Comparison of ENCODE assay signal across 2 cellular contexts in the genomic region with DNA sequence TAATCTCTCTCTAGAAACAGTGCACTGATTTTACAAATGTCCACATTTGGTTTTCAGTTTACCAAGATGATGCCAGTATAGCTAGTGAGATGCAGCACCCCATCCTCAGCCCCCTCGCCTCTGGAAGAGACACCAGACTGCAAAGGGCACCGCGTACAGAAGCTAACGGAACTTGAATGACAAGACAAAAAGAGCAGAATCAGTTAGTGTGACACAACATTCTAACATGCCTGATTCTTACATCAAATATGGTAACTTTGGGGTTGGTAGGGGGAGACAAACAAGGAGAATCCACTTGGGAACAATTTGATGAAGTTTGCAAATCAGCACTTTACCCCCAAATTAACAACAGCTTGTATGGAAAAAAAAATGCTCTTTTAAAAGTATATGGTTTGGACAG.
TF ChIP-seq lines count a peak whose summit lies in the region.

No MANE protein-coding gene starts in this region.

TF ChIP-seq in K562, 482 proteins besides CTCF, POLR2A, EP300 and RAD21 (continues in another document):
- TF ChIP-seq NFE2 (IDR thresholded peaks at IDR 0.05; ENCODE audit: low read depth) (peak; percentile 71), POLR2AphosphoS5 (IDR thresholded peaks at IDR 0.05; ENCODE audit: control insufficient read depth, insufficient read depth, low read depth, low read length) (no peak), MAFG (tag; conservative IDR thresholded peaks at IDR 0.05) (peak; percentile 55; the same call in 1 of the 2 replicates), GATA2 (CRISPR knock-in tag; IDR thresholded peaks at IDR 0.05) (no peak), ZNF274 (IDR thresholded peaks at IDR 0.05; ENCODE audit: borderline replicate concordance, low read depth, low read length) (no peak), POLR2B (IDR thresholded peaks at IDR 0.05; ENCODE audit: low read depth, partially characterized antibody) (no peak), ZNF212 (CRISPR knock-in tag; IDR thresholded peaks at IDR 0.05) (no peak), FOXA1 (IDR thresholded peaks at IDR 0.05; ENCODE audit: borderline replicate concordance) (no peak), ZNF316 (IDR thresholded peaks at IDR 0.05) (peak; percentile 70), ZNF197 (CRISPR knock-in tag; IDR thresholded peaks at IDR 0.05; ENCODE audit: low read depth) (no peak), C11orf30 (IDR thresholded peaks at IDR 0.05; ENCODE audit: low read depth) (peak; percentile 53; the same call in 1 of the 2 replicates), CAMTA2 (CRISPR knock-in tag; conservative IDR thresholded peaks at IDR 0.05) (no peak), PHF8 (IDR thresholded peaks at IDR 0.05; ENCODE audit: borderline replicate concordance, low read length) (no peak), GATAD2A (IDR thresholded peaks at IDR 0.05) (no peak), SIN3A (IDR thresholded peaks at IDR 0.05; ENCODE audit: borderline replicate concordance in 2 of 2, control insufficient read depth in 1 of 2, low read depth in 2 of 2, low read length in 2 of 2) (no peak), NFXL1 (CRISPR knock-in tag; IDR thresholded peaks at IDR 0.05) (no peak), NCOA1 (IDR thresholded peaks at IDR 0.05; ENCODE audit: low read depth) (no peak), PTTG1 (tag; IDR thresholded peaks at IDR 0.05; ENCODE audit: low read depth) (no peak), PTRF (tag; IDR thresholded peaks at IDR 0.05) (no peak)
- TF ChIP-seq, protein P1, sequence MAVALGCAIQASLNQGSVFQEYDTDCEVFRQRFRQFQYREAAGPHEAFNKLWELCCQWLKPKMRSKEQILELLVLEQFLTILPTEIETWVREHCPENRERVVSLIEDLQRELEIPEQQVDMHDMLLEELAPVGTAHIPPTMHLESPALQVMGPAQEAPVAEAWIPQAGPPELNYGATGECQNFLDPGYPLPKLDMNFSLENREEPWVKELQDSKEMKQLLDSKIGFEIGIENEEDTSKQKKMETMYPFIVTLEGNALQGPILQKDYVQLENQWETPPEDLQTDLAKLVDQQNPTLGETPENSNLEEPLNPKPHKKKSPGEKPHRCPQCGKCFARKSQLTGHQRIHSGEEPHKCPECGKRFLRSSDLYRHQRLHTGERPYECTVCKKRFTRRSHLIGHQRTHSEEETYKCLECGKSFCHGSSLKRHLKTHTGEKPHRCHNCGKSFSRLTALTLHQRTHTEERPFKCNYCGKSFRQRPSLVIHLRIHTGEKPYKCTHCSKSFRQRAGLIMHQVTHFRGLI (CRISPR knock-in tag; IDR thresholded peaks at IDR 0.05): no peak
- TF ChIP-seq, protein P2, sequence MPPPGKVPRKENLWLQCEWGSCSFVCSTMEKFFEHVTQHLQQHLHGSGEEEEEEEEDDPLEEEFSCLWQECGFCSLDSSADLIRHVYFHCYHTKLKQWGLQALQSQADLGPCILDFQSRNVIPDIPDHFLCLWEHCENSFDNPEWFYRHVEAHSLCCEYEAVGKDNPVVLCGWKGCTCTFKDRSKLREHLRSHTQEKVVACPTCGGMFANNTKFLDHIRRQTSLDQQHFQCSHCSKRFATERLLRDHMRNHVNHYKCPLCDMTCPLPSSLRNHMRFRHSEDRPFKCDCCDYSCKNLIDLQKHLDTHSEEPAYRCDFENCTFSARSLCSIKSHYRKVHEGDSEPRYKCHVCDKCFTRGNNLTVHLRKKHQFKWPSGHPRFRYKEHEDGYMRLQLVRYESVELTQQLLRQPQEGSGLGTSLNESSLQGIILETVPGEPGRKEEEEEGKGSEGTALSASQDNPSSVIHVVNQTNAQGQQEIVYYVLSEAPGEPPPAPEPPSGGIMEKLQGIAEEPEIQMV (tag; conservative IDR thresholded peaks at IDR 0.05; ENCODE audit: low read depth): no peak

TF ChIP-seq in SK-N-SH, 30 proteins besides CTCF, POLR2A, EP300 and RAD21:
- TF ChIP-seq YY1 (IDR thresholded peaks at IDR 0.05; ENCODE audit: low read depth) (no peak), RFX5 (IDR thresholded peaks at IDR 0.05; ENCODE audit: low read length) (no peak), TEAD4 (IDR thresholded peaks at IDR 0.05; ENCODE audit: borderline replicate concordance, insufficient read depth) (no peak), FOXJ3 (CRISPR knock-in tag; IDR thresholded peaks at IDR 0.05) (no peak), TAF1 (IDR thresholded peaks at IDR 0.05; ENCODE audit: borderline replicate concordance, low read depth, low read length) (no peak), GATA2 (CRISPR knock-in tag; IDR thresholded peaks at IDR 0.05) (no peak), MXI1 (IDR thresholded peaks at IDR 0.05; ENCODE audit: low read depth, low read length) (no peak), FOSL2 (IDR thresholded peaks at IDR 0.05; ENCODE audit: borderline replicate concordance, low read depth) (no peak), TCF12 (IDR thresholded peaks at IDR 0.05) (no peak)
- TF ChIP-seq, protein P3, sequence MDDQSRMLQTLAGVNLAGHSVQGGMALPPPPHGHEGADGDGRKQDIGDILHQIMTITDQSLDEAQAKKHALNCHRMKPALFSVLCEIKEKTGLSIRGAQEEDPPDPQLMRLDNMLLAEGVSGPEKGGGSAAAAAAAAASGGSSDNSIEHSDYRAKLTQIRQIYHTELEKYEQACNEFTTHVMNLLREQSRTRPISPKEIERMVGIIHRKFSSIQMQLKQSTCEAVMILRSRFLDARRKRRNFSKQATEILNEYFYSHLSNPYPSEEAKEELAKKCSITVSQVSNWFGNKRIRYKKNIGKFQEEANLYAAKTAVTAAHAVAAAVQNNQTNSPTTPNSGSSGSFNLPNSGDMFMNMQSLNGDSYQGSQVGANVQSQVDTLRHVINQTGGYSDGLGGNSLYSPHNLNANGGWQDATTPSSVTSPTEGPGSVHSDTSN (IDR thresholded peaks at IDR 0.05): no peak
- TF ChIP-seq, protein P4, sequence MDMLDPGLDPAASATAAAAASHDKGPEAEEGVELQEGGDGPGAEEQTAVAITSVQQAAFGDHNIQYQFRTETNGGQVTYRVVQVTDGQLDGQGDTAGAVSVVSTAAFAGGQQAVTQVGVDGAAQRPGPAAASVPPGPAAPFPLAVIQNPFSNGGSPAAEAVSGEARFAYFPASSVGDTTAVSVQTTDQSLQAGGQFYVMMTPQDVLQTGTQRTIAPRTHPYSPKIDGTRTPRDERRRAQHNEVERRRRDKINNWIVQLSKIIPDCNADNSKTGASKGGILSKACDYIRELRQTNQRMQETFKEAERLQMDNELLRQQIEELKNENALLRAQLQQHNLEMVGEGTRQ (IDR thresholded peaks at IDR 0.05; ENCODE audit: borderline replicate concordance, low read depth, low read length): no peak
- TF ChIP-seq, protein P5, sequence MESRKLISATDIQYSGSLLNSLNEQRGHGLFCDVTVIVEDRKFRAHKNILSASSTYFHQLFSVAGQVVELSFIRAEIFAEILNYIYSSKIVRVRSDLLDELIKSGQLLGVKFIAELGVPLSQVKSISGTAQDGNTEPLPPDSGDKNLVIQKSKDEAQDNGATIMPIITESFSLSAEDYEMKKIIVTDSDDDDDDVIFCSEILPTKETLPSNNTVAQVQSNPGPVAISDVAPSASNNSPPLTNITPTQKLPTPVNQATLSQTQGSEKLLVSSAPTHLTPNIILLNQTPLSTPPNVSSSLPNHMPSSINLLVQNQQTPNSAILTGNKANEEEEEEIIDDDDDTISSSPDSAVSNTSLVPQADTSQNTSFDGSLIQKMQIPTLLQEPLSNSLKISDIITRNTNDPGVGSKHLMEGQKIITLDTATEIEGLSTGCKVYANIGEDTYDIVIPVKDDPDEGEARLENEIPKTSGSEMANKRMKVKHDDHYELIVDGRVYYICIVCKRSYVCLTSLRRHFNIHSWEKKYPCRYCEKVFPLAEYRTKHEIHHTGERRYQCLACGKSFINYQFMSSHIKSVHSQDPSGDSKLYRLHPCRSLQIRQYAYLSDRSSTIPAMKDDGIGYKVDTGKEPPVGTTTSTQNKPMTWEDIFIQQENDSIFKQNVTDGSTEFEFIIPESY (IDR thresholded peaks at IDR 0.05; ENCODE audit: borderline replicate concordance, low read depth): no peak
